ENCODE assay signal across 13 cellular contexts in genomic region chr15:77830041-77830440, GRCh38.
A peak's percentile ranks its signal among the peaks of the same experiment; 100 is the strongest.
DNase-seq lines count a peak whose midpoint lies in the region; ATAC-seq and TF ChIP-seq lines count a peak whose summit lies in the region.
"Had no signal": no experiment of that assay in that cellular context is flagged by ENCODE, and none has a peak within 500 bp of the region (broad histone marks: within the 10 kb centered on the region; RNA-seq: fewer than 3 reads in every experiment).

No MANE protein-coding gene starts in this region.

- no peaks in the 10 kb centered on the region for H3K27me3 ChIP-seq in H9 (ENCODE audit: insufficient read depth, low read length)
- no peaks in the 10 kb centered on the region for H3K27me3 ChIP-seq in effector memory CD4-positive, alpha-beta T cell (replicated peaks; ENCODE audit: control insufficient read depth, insufficient read depth, low read length, poor library complexity, severe bottlenecking)

- no peak overlapping the region for H3K14ac ChIP-seq in H9 (ENCODE audit: insufficient read depth, low read length)

- DNase-seq in H9 (peak; percentile 22), RPMI7951 (ENCODE audit: low read depth) (peak; percentile 89), fibroblast of gingiva (ENCODE audit: low read depth) (peak; percentile 7), skeletal muscle cell (ENCODE audit: low read depth) (peak; percentile 81), NCI-H2171 (lab: John Stamatoyannopoulos, UW) (no peak)
- no peak for DNase-seq in effector memory CD4-positive, alpha-beta T cell
- DNase-seq: central memory CD4-positive, alpha-beta T cell; DMS153; gastrocnemius medialis; occipital lobe; stimulated activated naive CD4-positive, alpha-beta T cell treated with Interleukin-2 at 50 U/mL for 16 hours had no signal

- H3K4me3 Mint-ChIP-seq in H9: no peak overlapping the region
- H3K4me3 Mint-ChIP-seq: IgD-negative memory B cell had no signal

- H4K8ac ChIP-seq in H9 (replicated peaks; ENCODE audit: insufficient read length, low read depth, low read length): no peak overlapping the region

- H3K56ac ChIP-seq in H9 (ENCODE audit: insufficient read length, low read depth, low read length): no peak overlapping the region

- no peak overlapping the region for H3K27ac ChIP-seq in H9 (ENCODE audit: insufficient read length, low read depth, low read length)
- H3K27ac ChIP-seq in effector memory CD4-positive, alpha-beta T cell (ENCODE audit: insufficient read depth, low read length, poor library complexity, severe bottlenecking): no peak overlapping the region
- H3K27ac ChIP-seq: gastrocnemius medialis had no signal

- H3K36me3 ChIP-seq in effector memory CD4-positive, alpha-beta T cell (ENCODE audit: control insufficient read depth, insufficient read depth, low read length): no peaks in the 10 kb centered on the region
- H3K36me3 ChIP-seq: gastrocnemius medialis had no signal

- H3K4me2 ChIP-seq in H9 (ENCODE audit: insufficient read depth, insufficient read length, low read length): no peak overlapping the region

- no peak for ATAC-seq in GM18505 (IDR thresholded peaks at IDR 0.05; ENCODE audit: unreplicated experiment)
- ATAC-seq: gastrocnemius medialis had no signal

- no peaks in the 10 kb centered on the region for H3K36me3 Mint-ChIP-seq in H9 (ENCODE audit: insufficient read depth in 1 of 3, low read depth in 3 of 3)
- H3K36me3 Mint-ChIP-seq: IgD-negative memory B cell had no signal

- no peak overlapping the region for H2AFZ ChIP-seq in H9 (ENCODE audit: low read length)

- H3T11ph ChIP-seq in H9 (ENCODE audit: low read length): no peak overlapping the region

- peak overlapping the region; percentile 3 for H2AK5ac ChIP-seq in H9 (ENCODE audit: insufficient read length, low read length)

- no peak overlapping the region for H2BK5ac ChIP-seq in H9 (ENCODE audit: insufficient read length, low read length)

- H2BK20ac ChIP-seq in H9 (ENCODE audit: low read depth, low read length, poor library complexity, severe bottlenecking): no peak overlapping the region

- H3K4me1 ChIP-seq in H9 (ENCODE audit: insufficient read depth, low read length): no peaks in the 10 kb centered on the region
- H3K4me1 ChIP-seq in effector memory CD4-positive, alpha-beta T cell (ENCODE audit: control insufficient read depth, insufficient read depth, low read length, poor library complexity, severe bottlenecking): no peaks in the 10 kb centered on the region
- H3K4me1 ChIP-seq: gastrocnemius medialis had no signal

- H3K79me2 ChIP-seq in H9 (ENCODE audit: insufficient read depth, low read length): no peaks in the 10 kb centered on the region

- H3K9me3 ChIP-seq in H9 (ENCODE audit: control insufficient read depth, low read depth, low read length): no peaks in the 10 kb centered on the region
- H3K9me3 ChIP-seq in effector memory CD4-positive, alpha-beta T cell (ENCODE audit: control insufficient read depth, low read length): no peaks in the 10 kb centered on the region
- H3K9me3 ChIP-seq: gastrocnemius medialis had no signal

- no peak overlapping the region for H4K91ac ChIP-seq in H9 (ENCODE audit: insufficient read length, low read depth, low read length)

- no peak overlapping the region for H3K27ac Mint-ChIP-seq in H9
- H3K27ac Mint-ChIP-seq: IgD-negative memory B cell had no signal

- WGBS in H9 (ENCODE audit: extremely low coverage, insufficient read length, low lambda C conversion rate): no CpG with 5 or more reads among the region's 5 CpGs

- H2BK120ac ChIP-seq in H9 (ENCODE audit: low read depth, low read length, poor library complexity, severe bottlenecking): no peak overlapping the region

- no peak overlapping the region for H2BK12ac ChIP-seq in H9 (ENCODE audit: insufficient read length, low read depth, low read length)

- no peaks in the 10 kb centered on the region for H3K79me1 ChIP-seq in H9 (ENCODE audit: insufficient read depth, low read depth, low read length, poor library complexity, severe bottlenecking)

- no peaks in the 10 kb centered on the region for H3K9me3 Mint-ChIP-seq in H9
- H3K9me3 Mint-ChIP-seq: IgD-negative memory B cell had no signal

- no peak overlapping the region for H3K23ac ChIP-seq in H9 (ENCODE audit: insufficient read length, low read depth, low read length)

- no peak overlapping the region for H2BK15ac ChIP-seq in H9 (ENCODE audit: low read depth, low read length)

- H3K9ac ChIP-seq in H9 (ENCODE audit: extremely low read depth, insufficient read length, low read length): no peak overlapping the region

- TF ChIP-seq POLR2A in GM18505 (IDR thresholded peaks at IDR 0.05; ENCODE audit: borderline replicate concordance, extremely low read depth, insufficient read depth, insufficient read length): no peak

- H3K18ac ChIP-seq in H9 (ENCODE audit: insufficient read length, low read depth, low read length): no peak overlapping the region

- H3K4me3 ChIP-seq in skeletal muscle cell (ENCODE audit: low read depth, low read length): no peak overlapping the region
- H3K4me3 ChIP-seq in effector memory CD4-positive, alpha-beta T cell (ENCODE audit: insufficient read depth, low read depth, low read length, poor library complexity, severe bottlenecking): no peak overlapping the region
- H3K4me3 ChIP-seq: gastrocnemius medialis had no signal

- no peaks in the 10 kb centered on the region for H4K20me1 ChIP-seq in H9 (ENCODE audit: control insufficient read depth, insufficient read depth, insufficient read length)

- H3K23me2 ChIP-seq in H9 (ENCODE audit: insufficient read length, low read depth, low read length, poor library complexity, severe bottlenecking): no peaks in the 10 kb centered on the region

- no peak overlapping the region for H3K4ac ChIP-seq in H9 (ENCODE audit: low read depth, low read length)

- no peak for TF ChIP-seq CTCF in H9 (conservative IDR thresholded peaks at IDR 0.05)

- peaks cover 4% of the 10 kb centered on the region for H3K27me3 Mint-ChIP-seq in H9 (ENCODE audit: low read depth)

- peaks cover 8 to 18% of the 10 kb centered on the region in 2 experiments; a peak in 3 of 4 replicates for H3K4me1 Mint-ChIP-seq in H9
- H3K4me1 Mint-ChIP-seq: IgD-negative memory B cell had no signal

- no peak overlapping the region for H4K5ac ChIP-seq in H9 (ENCODE audit: insufficient read length, low read depth, low read length)

Comparison
In these comparisons a context has a peak if more than half of its experiments do, and no peak if none do; other contexts are left out.
1. DNase-seq: peak in H9 (single experiment), RPMI7951 (single experiment), fibroblast of gingiva (single experiment) and skeletal muscle cell (single experiment); none in effector memory CD4-positive, alpha-beta T cell (0 of 3) and NCI-H2171 (single experiment).